In genomic region chr19:2249010-2249866, GRCh38 we compare ENCODE assay signal across 2 cellular contexts.
TF ChIP-seq lines count a peak whose summit lies in the region.

Gene AMH (plus strand): TSS chr19:2249323. CDS start chr19:2249333, 10 bp downstream.

TF ChIP-seq in GM23338, 12 proteins besides CTCF, POLR2A, EP300 and RAD21 (continued from another document):
- no peak for TF ChIP-seq REST (IDR thresholded peaks at IDR 0.05; ENCODE audit: unreplicated experiment)

TF ChIP-seq in neural cell, 6 proteins besides CTCF, POLR2A, EP300 and RAD21:
- TF ChIP-seq REST (IDR thresholded peaks at IDR 0.05; ENCODE audit: borderline replicate concordance) (no peak), EZH2 (IDR thresholded peaks at IDR 0.05; ENCODE audit: borderline replicate concordance, insufficient read depth, low read length, poor library complexity, severe bottlenecking) (no peak), MXI1 (conservative IDR thresholded peaks at IDR 0.05; ENCODE audit: poor library complexity, severe bottlenecking) (no peak), SMC3 (conservative IDR thresholded peaks at IDR 0.05; ENCODE audit: poor library complexity) (no peak), POLR2AphosphoS5 (IDR thresholded peaks at IDR 0.05) (no peak), TAF1 (IDR thresholded peaks at IDR 0.05; ENCODE audit: low read depth) (no peak)
